Comparison of ENCODE assay signal across 12 cellular contexts in genomic region chr17:40351185-40352043, GRCh38. TPM values are rescaled to one million over a fixed set of nuclear protein-coding genes. Genes with fewer than 3 reads are reported as not detected.
DNase-seq lines count a peak whose midpoint lies in the region; ATAC-seq and TF ChIP-seq lines count a peak whose summit lies in the region.
"Had no signal": no experiment of that assay in that cellular context is flagged by ENCODE, and none has a peak within 500 bp of the region (broad histone marks: within the 10 kb centered on the region; RNA-seq: fewer than 3 reads in every experiment).

No MANE protein-coding gene starts in this region.

- CTCF ChIA-PET in SK-N-SH (lab: Yijun Ruan, JAX), result interaction anchor here (1.4 to 57.6 kb wide), 8 partner anchors 11 to 207 kb away, joined by 3 to 1706 read pairs (median 173); partner anchors contain the start of genes CCR7, CDC6, RARA and TOP2A

- H3K4me1 ChIP-seq in right cardiac atrium (ENCODE audit: control insufficient read depth, insufficient read depth, low read length), result peaks cover 38% of the 10 kb centered on the region
- H3K4me1 ChIP-seq in SK-N-SH (ENCODE audit: control insufficient read depth in 1 of 2, insufficient read depth in 2 of 2, low read depth in 1 of 2, low read length in 1 of 2), result peaks cover 40 to 91% of the 10 kb centered on the region in 2 experiments
- H3K4me1 ChIP-seq in upper lobe of left lung, result peaks cover 83 to 98% (median 85%) of the 10 kb centered on the region in 4 donors

- peaks cover 37% of the 10 kb centered on the region for H3K79me2 ChIP-seq in SK-N-SH (ENCODE audit: insufficient read depth)

- peaks cover 51% of the 10 kb centered on the region for H4K20me1 ChIP-seq in SK-N-SH (ENCODE audit: insufficient read depth)

- H3K27me3 ChIP-seq in right cardiac atrium (ENCODE audit: control insufficient read depth, insufficient read depth), result no peaks in the 10 kb centered on the region
- H3K27me3 ChIP-seq in SK-N-SH (ENCODE audit: insufficient read depth), result no peaks in the 10 kb centered on the region
- no peaks in the 10 kb centered on the region for H3K27me3 ChIP-seq in upper lobe of left lung

- peak overlapping the region; percentile 20 for H3K27ac Mint-ChIP-seq in memory B cell

- H3K4me2 ChIP-seq in SK-N-SH, result no peak overlapping the region

- H3K4me1 Mint-ChIP-seq in memory B cell, result peaks cover 41% of the 10 kb centered on the region

- H3K36me3 Mint-ChIP-seq in memory B cell, result peaks cover 14% of the 10 kb centered on the region

- H3K36me3 ChIP-seq in SK-N-SH (replicated peaks in 1 of 2; ENCODE audit: control insufficient read depth in 1 of 2, insufficient read depth in 2 of 2, low read length in 1 of 2) (peaks cover 39 to 55% of the 10 kb centered on the region in 2 experiments), upper lobe of left lung (peaks cover 17 to 80% (median 70%) of the 10 kb centered on the region in 4 donors)

- 74% methylated on average over 31 of the region's 31 CpGs for WGBS in right cardiac atrium
- 84% methylated on average over 30 of the region's 31 CpGs for WGBS in SK-N-SH (ENCODE audit: low lambda C conversion rate)
- 64 to 86% methylated on average over 15 to 31 of the region's 31 CpGs for WGBS in upper lobe of left lung, 2 donors

- peak overlapping the region; percentile 10 for H3K27ac ChIP-seq in right cardiac atrium (ENCODE audit: low read length)
- peak overlapping the region; percentile 30 to 99; a peak in 3 of 4 replicates for H3K27ac ChIP-seq in SK-N-SH (ENCODE audit: low read depth in 2 of 2, low read length in 1 of 2)
- peak overlapping the region in 3 of 4 donors; percentile 52 to 96 (median 54) for H3K27ac ChIP-seq in upper lobe of left lung

- H3F3A ChIP-seq in SK-N-SH (replicated peaks; ENCODE audit: insufficient read depth), result peaks cover 9% of the 10 kb centered on the region

- H3K9me3 ChIP-seq in right cardiac atrium (ENCODE audit: control insufficient read depth, low read length) (no peaks in the 10 kb centered on the region), SK-N-SH (no peaks in the 10 kb centered on the region), upper lobe of left lung (no peaks in the 10 kb centered on the region)

- H3K9me3 Mint-ChIP-seq in memory B cell, result no peaks in the 10 kb centered on the region
- H3K9me3 Mint-ChIP-seq: CD8-positive, alpha-beta memory T cell had no signal

- H2AFZ ChIP-seq in SK-N-SH (ENCODE audit: low read depth), result no peak overlapping the region

- no peaks in the 10 kb centered on the region for H3K27me3 Mint-ChIP-seq in memory B cell
- H3K27me3 Mint-ChIP-seq: CD8-positive, alpha-beta memory T cell had no signal

- H3K9ac ChIP-seq in SK-N-SH, result no peak overlapping the region

- ATAC-seq in right cardiac atrium (no peak), Right ventricle myocardium inferior (no peak), memory B cell (ENCODE audit: low read depth) (no peak), upper lobe of left lung (ENCODE audit: low FRiP score in 2 of 2) (no peak), HG03045 (IDR thresholded peaks at IDR 0.05; ENCODE audit: unreplicated experiment) (no peak)

- H3K4me3 ChIP-seq in right cardiac atrium (ENCODE audit: low read length), result no peak overlapping the region
- no peak overlapping the region; a peak in 1 of 4 replicates for H3K4me3 ChIP-seq in SK-N-SH (ENCODE audit: low read depth in 2 of 2, low read length in 1 of 2)
- H3K4me3 ChIP-seq in upper lobe of left lung, result no peak overlapping the region

- no peaks in the 10 kb centered on the region for H3K9me2 ChIP-seq in SK-N-SH

- intact Hi-C loops in right cardiac atrium (cut with DNase I) (loop anchor here in 2 of 4 donors (2.0 to 10.0 kb wide), 3 partner anchors 47 to 183 kb away; partner anchors contain the start of gene TOP2A (in 1 of the 2)), Right ventricle myocardium inferior (cut with DNase I) (loop anchor here (5.0 kb wide), 1 partner anchor 134 kb away; the partner anchor contains the start of gene WIPF2)

- no peak for TF ChIP-seq RAD21 in SK-N-SH (IDR thresholded peaks at IDR 0.05; ENCODE audit: low read length)

- H3K4me3 Mint-ChIP-seq in memory B cell, result no peak overlapping the region
- H3K4me3 Mint-ChIP-seq: CD8-positive, alpha-beta memory T cell had no signal

- TF ChIP-seq EP300 in SK-N-SH (IDR thresholded peaks at IDR 0.05; ENCODE audit: borderline replicate concordance in 1 of 2, low read depth in 1 of 2, low read length in 1 of 2) (no peak), upper lobe of left lung (IDR thresholded peaks at IDR 0.05) (no peak)

- peak in 2 of 3 donors; percentile 48 to 60 for DNase-seq in right cardiac atrium
- no peak for DNase-seq in Right ventricle myocardium inferior (ENCODE audit: missing footprints)
- DNase-seq in SK-N-SH, result peak; percentile 87
- no peak for DNase-seq in memory B cell (ENCODE audit: low spot score in 2 of 2)
- DNase-seq in upper lobe of left lung, result no peak
- DNase-seq in middle frontal gyrus (ENCODE audit: extremely low spot score, low spot score), result no peak
- DNase-seq in effector CD8-positive, alpha-beta T cell (lab: John Stamatoyannopoulos, UW), result no peak
- DNase-seq: activated CD4-positive, alpha-beta T cell treated with anti-CD3 and anti-CD28 coated beads for 4 hours; activated naive CD4-positive, alpha-beta T cell treated with anti-CD3 and anti-CD28 coated beads, Interleukin-2, amount 50 U/mL, for 16 hours had no signal

- no peak for TF ChIP-seq POLR2A in upper lobe of left lung (IDR thresholded peaks at IDR 0.05)

- TF ChIP-seq CTCF in SK-N-SH (IDR thresholded peaks at IDR 0.05) (no peak), upper lobe of left lung (IDR thresholded peaks at IDR 0.05) (no peak)

- POLR2A ChIA-PET in SK-N-SH (lab: Yijun Ruan, JAX), result interaction anchor here (0.6 to 4.7 kb wide), 12 partner anchors 9 to 296 kb away, joined by 3 to 24 read pairs (median 6); partner anchors contain the start of genes RARA and SMARCE1

TF ChIP-seq in SK-N-SH, 30 proteins besides CTCF, POLR2A, EP300 and RAD21:
- TF ChIP-seq ZBTB33 (IDR thresholded peaks at IDR 0.05; ENCODE audit: borderline replicate concordance, low read depth) (no peak), NFIC (IDR thresholded peaks at IDR 0.05; ENCODE audit: borderline replicate concordance) (no peak), GABPA (IDR thresholded peaks at IDR 0.05; ENCODE audit: low read depth) (no peak), FOSL2 (IDR thresholded peaks at IDR 0.05; ENCODE audit: borderline replicate concordance, low read depth) (no peak), YY1 (IDR thresholded peaks at IDR 0.05; ENCODE audit: low read depth) (no peak), EZH2phosphoT487 (IDR thresholded peaks at IDR 0.05; ENCODE audit: borderline replicate concordance, low read depth) (no peak), TAF1 (IDR thresholded peaks at IDR 0.05; ENCODE audit: borderline replicate concordance, low read depth, low read length) (no peak), MXI1 (IDR thresholded peaks at IDR 0.05; ENCODE audit: low read depth, low read length) (no peak), SIN3A (IDR thresholded peaks at IDR 0.05; ENCODE audit: borderline replicate concordance, low read depth, low read length) (no peak), FOXM1 (IDR thresholded peaks at IDR 0.05; ENCODE audit: low read depth) (no peak), FOXJ3 (CRISPR knock-in tag; IDR thresholded peaks at IDR 0.05) (no peak; the same call in 1 of the 2 replicates), TCF12 (IDR thresholded peaks at IDR 0.05) (no peak), POLR2AphosphoS5 (IDR thresholded peaks at IDR 0.05; ENCODE audit: low read depth, low read length) (no peak)

RNA-seq across cellular contexts. Expression of gene GJD3, which starts 13.1 kb away (rescaled TPM):
- total RNA-seq in right cardiac atrium (1 to 10 TPM in 1 of 4 donors, under 1 TPM in 3; 0.74 to 1.4 (median 0.86) TPM), Right ventricle myocardium inferior (0.92 TPM), upper lobe of left lung (1 to 10 TPM in 4 of 6 donors, not detected in 2; 1.7 to 8.4 (median 4.5) TPM)
- polyA plus RNA-seq in right cardiac atrium (0.27 TPM), SK-N-SH (2012; rRNA removed) (not detected in 2 replicates)
- not detected in 2 replicates for polyA plus RNA-seq in SK-N-SH (2012; cell fraction: cytosol; rRNA removed)
- not detected in 2 replicates for polyA plus RNA-seq in SK-N-SH (2012; cell fraction: nucleus; rRNA removed)
- total RNA-seq: RPMI7951 had no signal

RNA-seq across cellular contexts. Expression of gene RARA, which starts 42.4 kb away (rescaled TPM):
- total RNA-seq in right cardiac atrium (10 to 100 TPM; 26.2 to 39.0 (median 29.1) TPM), Right ventricle myocardium inferior (17.9 TPM), upper lobe of left lung (10 to 100 TPM; 45.7 to 95.6 (median 85.9) TPM)
- polyA plus RNA-seq in right cardiac atrium (28.3 TPM), SK-N-SH (2012; rRNA removed) (8.9 and 13.3 TPM in 2 replicates)
- polyA plus RNA-seq in SK-N-SH (2012; cell fraction: cytosol; rRNA removed), result 6.9 and 9.6 TPM in 2 replicates
- 13.2 and 15.0 TPM in 2 replicates for polyA plus RNA-seq in SK-N-SH (2012; cell fraction: nucleus; rRNA removed)

Comparison
In these comparisons a context has a peak if more than half of its experiments do, and no peak if none do; other contexts are left out.
1. DNase-seq: peak in right cardiac atrium (2 of 3) and SK-N-SH (single experiment); none in Right ventricle myocardium inferior (single experiment), memory B cell (0 of 2), upper lobe of left lung (0 of 2), middle frontal gyrus (single experiment) and effector CD8-positive, alpha-beta T cell (single experiment).
2. H3K27ac ChIP-seq: peak in every context shown above with its lines; median percentile 64 in SK-N-SH; 54 in upper lobe of left lung; 10 in right cardiac atrium.